Comparison of ENCODE assay signal across 29 cellular contexts in genomic region chr19:10422846-10423245, GRCh38. TPM values are rescaled to one million over a fixed set of nuclear protein-coding genes. Genes with fewer than 3 reads are reported as not detected.
DNase-seq lines count a peak whose midpoint lies in the region; ATAC-seq and TF ChIP-seq lines count a peak whose summit lies in the region.
"Had no signal": no experiment of that assay in that cellular context is flagged by ENCODE, and none has a peak within 500 bp of the region (broad histone marks: within the 10 kb centered on the region; RNA-seq: fewer than 3 reads in every experiment).

No MANE protein-coding gene starts in this region.

- peaks cover 89% of the 10 kb centered on the region for H3K27me3 Mint-ChIP-seq in activated naive CD4-positive, alpha-beta T cell treated with anti-CD3 and anti-CD28 coated beads, Interleukin-2, amount 10 ng/mL, durations not matched to agents 7 days and 5 days

- intact Hi-C loops in OCI-LY7 (cut with micrococcal nuclease; ENCODE audit: unreplicated experiment): loop anchor here (2.0 kb wide), 1 partner anchor 14 kb away; no protein-coding TSS in a partner anchor

- CTCF ChIA-PET in activated naive CD4-positive, alpha-beta T cell treated with anti-CD3 and anti-CD28 coated beads, Interleukin-2, amount 10 ng/mL, durations not matched to agents 7 days and 5 days (lab: Charles Lee): interaction anchor here (1.2 to 16.2 kb wide), 5 partner anchors 10 to 56 kb away, joined by 3 to 382 read pairs (median 21); partner anchors contain the start of gene CDC37
- CTCF ChIA-PET in OCI-LY7 (lab: Charles Lee; ENCODE audit: unreplicated experiment): no interaction called here

- ATAC-seq in activated naive CD4-positive, alpha-beta T cell treated with anti-CD3 and anti-CD28 coated beads, Interleukin-2, amount 50 U/mL, for 72 hours: no peak
- ATAC-seq: GM12878; mucosa of descending colon; natural killer cell; stimulated activated memory B cell treated with anti-CD40 and anti-IgM and Interleukin-4, amounts not matched to agents 10 μg/mL and 1 μg/mL and 100 μg/mL, for 72 hours; T-cell had no signal

- peak overlapping the region; percentile 76 for H3K4me3 ChIP-seq in OCI-LY7 (ENCODE audit: low read depth, low read length, poor library complexity, severe bottlenecking)
- H3K4me3 ChIP-seq in MM.1S (ENCODE audit: low read length): no peak overlapping the region
- H3K4me3 ChIP-seq: adrenal gland, HAP-1, mucosa of descending colon, SJCRH30 had no signal

- peaks cover 45% of the 10 kb centered on the region for H3F3A ChIP-seq in MM.1S (ENCODE audit: insufficient read depth, low read length)

- peaks cover 6% of the 10 kb centered on the region; the same call in 1 of the 2 replicates for H3K36me3 ChIP-seq in OCI-LY7 (ENCODE audit: insufficient read depth, low read length)
- no peaks in the 10 kb centered on the region for H3K36me3 ChIP-seq in MM.1S (replicated peaks; ENCODE audit: insufficient read depth, low read length)
- H3K36me3 ChIP-seq: adrenal gland, HAP-1, SJCRH30 had no signal

- H3K9me2 ChIP-seq in OCI-LY7 (ENCODE audit: insufficient read depth, low read length) (no peaks in the 10 kb centered on the region), MM.1S (replicated peaks; ENCODE audit: insufficient read depth, low read length) (no peaks in the 10 kb centered on the region)

- DNase-seq in DMS 273 (lab: John Stamatoyannopoulos, UW; ENCODE audit: unreplicated experiment): peak; percentile 39
- DNase-seq in DMS 273 treated with DMSO at 0.1 percent for 48 hours (lab: John Stamatoyannopoulos, UW): no peak
- no peak for DNase-seq in activated naive CD4-positive, alpha-beta T cell treated with anti-CD3 and anti-CD28 coated beads, Interleukin-2, amount 10 ng/mL, durations not matched to agents 7 days and 5 days
- DNase-seq in activated naive CD4-positive, alpha-beta T cell treated with anti-CD3 and anti-CD28 coated beads, Interleukin-2, amount 50 U/mL, for 72 hours (ENCODE audit: low spot score in 2 of 2): no peak
- DNase-seq in OCI-LY7 (ENCODE audit: low spot score): no peak
- DNase-seq in NCI-H187 (lab: John Stamatoyannopoulos, UW): no peak
- no peak for DNase-seq in SHP77 treated with DMSO at 0.1 percent for 48 hours (lab: John Stamatoyannopoulos, UW)
- no peak for DNase-seq in MM.1S
- DNase-seq: activated CD4-positive, CD25-positive, alpha-beta regulatory T cell; activated gamma-delta T cell; adrenal gland; CD4-positive, alpha-beta memory T cell; central memory CD4-positive, alpha-beta T cell; immature natural killer cell; mammary epithelial cell; mucosa of descending colon; natural killer cell; NCI-H1436; NCI-H748 treated with DMSO at 0.1 percent for 48 hours; SJCRH30; stimulated activated CD4-positive, alpha-beta T cell treated with anti-CD3 and anti-CD28 coated beads, Interleukin-15, amount 100 ng/mL, for 24 hours; substantia nigra; T-cell; trophoblast cell had no signal

- H3K4me2 ChIP-seq in OCI-LY7 (ENCODE audit: low read length) (peak overlapping the region; percentile 84), MM.1S (ENCODE audit: low read depth, low read length) (no peak overlapping the region)

- POLR2A ChIA-PET in OCI-LY7 (lab: Charles Lee): interaction anchor here (0.6 to 1.9 kb wide), 3 partner anchors 10 to 47 kb away, joined by 3 to 6 read pairs (median 3); partner anchors contain the start of gene CDC37

- peak overlapping the region; percentile 77 for H3K4me3 Mint-ChIP-seq in activated naive CD4-positive, alpha-beta T cell treated with anti-CD3 and anti-CD28 coated beads, Interleukin-2, amount 10 ng/mL, durations not matched to agents 7 days and 5 days
- H3K4me3 Mint-ChIP-seq: stimulated activated memory B cell treated with anti-CD40 and anti-IgM and Interleukin-4, amounts not matched to agents 10 μg/mL and 1 μg/mL and 100 μg/mL, for 72 hours had no signal

- H3K9me3 ChIP-seq in OCI-LY7 (ENCODE audit: low read length): no peaks in the 10 kb centered on the region
- H3K9me3 ChIP-seq in MM.1S (replicated peaks; ENCODE audit: insufficient read depth, low read length): no peaks in the 10 kb centered on the region
- H3K9me3 ChIP-seq: adrenal gland, HAP-1, mucosa of descending colon, SJCRH30 had no signal

- H3K27ac Mint-ChIP-seq in activated naive CD4-positive, alpha-beta T cell treated with anti-CD3 and anti-CD28 coated beads, Interleukin-2, amount 10 ng/mL, durations not matched to agents 7 days and 5 days: no peak overlapping the region
- H3K27ac Mint-ChIP-seq in activated naive CD4-positive, alpha-beta T cell treated with anti-CD3 and anti-CD28 coated beads, Interleukin-2, amount 50 U/mL, for 72 hours: no peak overlapping the region
- H3K27ac Mint-ChIP-seq: T-cell had no signal

- TF ChIP-seq CTCF in OCI-LY7 (conservative IDR thresholded peaks at IDR 0.05; ENCODE audit: low read length) (no peak), MM.1S (IDR thresholded peaks at IDR 0.05; ENCODE audit: low read length) (no peak)

- no peaks in the 10 kb centered on the region for H3K27me3 ChIP-seq in MM.1S (replicated peaks; ENCODE audit: insufficient read depth, low read length)
- H3K27me3 ChIP-seq: SJCRH30 had no signal

- H3K79me2 ChIP-seq in OCI-LY7 (ENCODE audit: insufficient read depth, low read depth, low read length) (peaks cover 85% of the 10 kb centered on the region), MM.1S (ENCODE audit: low read length) (peaks cover 47% of the 10 kb centered on the region)

- peaks cover 13% of the 10 kb centered on the region for H4K20me1 ChIP-seq in OCI-LY7 (ENCODE audit: insufficient read depth, low read length)
- H4K20me1 ChIP-seq in MM.1S (ENCODE audit: insufficient read depth, low read length): no peaks in the 10 kb centered on the region

- H3K36me3 Mint-ChIP-seq in activated naive CD4-positive, alpha-beta T cell treated with anti-CD3 and anti-CD28 coated beads, Interleukin-2, amount 10 ng/mL, durations not matched to agents 7 days and 5 days: peaks cover 15% of the 10 kb centered on the region
- peaks cover 6 to 7% of the 10 kb centered on the region in 2 donors for H3K36me3 Mint-ChIP-seq in activated naive CD4-positive, alpha-beta T cell treated with anti-CD3 and anti-CD28 coated beads, Interleukin-2, amount 50 U/mL, for 72 hours
- H3K36me3 Mint-ChIP-seq: stimulated activated memory B cell treated with anti-CD40 and anti-IgM and Interleukin-4, amounts not matched to agents 10 μg/mL and 1 μg/mL and 100 μg/mL, for 72 hours; T-cell had no signal

- peaks cover 85% of the 10 kb centered on the region for H3K4me1 Mint-ChIP-seq in activated naive CD4-positive, alpha-beta T cell treated with anti-CD3 and anti-CD28 coated beads, Interleukin-2, amount 10 ng/mL, durations not matched to agents 7 days and 5 days

- H3K9ac ChIP-seq in MM.1S (ENCODE audit: low read length): no peak overlapping the region
- H3K9ac ChIP-seq: KMS-11 had no signal

- H2AFZ ChIP-seq in OCI-LY7 (ENCODE audit: low read length): no peak overlapping the region
- no peak overlapping the region for H2AFZ ChIP-seq in MM.1S (ENCODE audit: low read length)

- H3K4me1 ChIP-seq in OCI-LY7 (ENCODE audit: insufficient read depth, low read length, poor library complexity, severe bottlenecking) (peaks cover 63% of the 10 kb centered on the region), MM.1S (ENCODE audit: low read length) (peaks cover 41% of the 10 kb centered on the region)

- H3K9me3 Mint-ChIP-seq in activated naive CD4-positive, alpha-beta T cell treated with anti-CD3 and anti-CD28 coated beads, Interleukin-2, amount 10 ng/mL, durations not matched to agents 7 days and 5 days: no peaks in the 10 kb centered on the region
- no peaks in the 10 kb centered on the region for H3K9me3 Mint-ChIP-seq in activated naive CD4-positive, alpha-beta T cell treated with anti-CD3 and anti-CD28 coated beads, Interleukin-2, amount 50 U/mL, for 72 hours
- H3K9me3 Mint-ChIP-seq: immature natural killer cell; natural killer cell; stimulated activated memory B cell treated with anti-CD40 and anti-IgM and Interleukin-4, amounts not matched to agents 10 μg/mL and 1 μg/mL and 100 μg/mL, for 72 hours; T-cell had no signal

- no TSS peak for BruUV-seq in OCI-LY7 (replicated peaks; lab: Mats Ljungman, UMichigan)

- H3K27ac ChIP-seq in OCI-LY7 (ENCODE audit: low read depth, low read length, poor library complexity, severe bottlenecking): peak overlapping the region; percentile 100
- H3K27ac ChIP-seq in MM.1S (ENCODE audit: low read length): no peak overlapping the region
- H3K27ac ChIP-seq: 22Rv1, adrenal gland, KMS-11, SJCRH30 had no signal

RNA-seq across cellular contexts. Expression of gene PDE4A, which starts 2.5 kb away (rescaled TPM):
- 1 to 10 TPM; 2.7 to 5.0 TPM for total RNA-seq in activated naive CD4-positive, alpha-beta T cell treated with anti-CD3 and anti-CD28 coated beads, Interleukin-2, amount 50 U/mL, for 72 hours
- 9.4 and 16.4 TPM in 2 replicates for total RNA-seq in OCI-LY7 (2014; rRNA removed; shearing (Covaris generic))
- 42.4 and 45.1 TPM in 2 replicates for total RNA-seq in OCI-LY7 (2022)

RNA-seq across cellular contexts. Expression of gene CDC37, which starts 19.5 kb away (rescaled TPM):
- total RNA-seq in activated naive CD4-positive, alpha-beta T cell treated with anti-CD3 and anti-CD28 coated beads, Interleukin-2, amount 50 U/mL, for 72 hours: 100 to 1,000 TPM; 140 to 188 TPM
- 332 and 345 TPM in 2 replicates for total RNA-seq in OCI-LY7 (2014; rRNA removed; shearing (Covaris generic))
- 269 and 271 TPM in 2 replicates for total RNA-seq in OCI-LY7 (2022)

RNA-seq across cellular contexts. Expression of gene TYK2, which starts 42.5 kb away (rescaled TPM):
- 100 to 1,000 TPM; 164 to 232 TPM for total RNA-seq in activated naive CD4-positive, alpha-beta T cell treated with anti-CD3 and anti-CD28 coated beads, Interleukin-2, amount 50 U/mL, for 72 hours
- 151 and 185 TPM in 2 replicates for total RNA-seq in OCI-LY7 (2014; rRNA removed; shearing (Covaris generic))
- total RNA-seq in OCI-LY7 (2022): 214 and 216 TPM in 2 replicates
